In genomic region chr22:33770723-33771122, GRCh38 we compare ENCODE assay signal across 19 cellular contexts.
A peak's percentile ranks its signal among the peaks of the same experiment; 100 is the strongest.
DNase-seq lines count a peak whose midpoint lies in the region; ATAC-seq and TF ChIP-seq lines count a peak whose summit lies in the region.
"Had no signal": no experiment of that assay in that cellular context is flagged by ENCODE, and none has a peak within 500 bp of the region (broad histone marks: within the 10 kb centered on the region; RNA-seq: fewer than 3 reads in every experiment).

No MANE protein-coding gene starts in this region.

- no peak overlapping the region for H2AFZ ChIP-seq in neural progenitor cell (replicated peaks)

- H3K36me3 Mint-ChIP-seq in neural progenitor cell = peaks cover 6% of the 10 kb centered on the region
- H3K36me3 Mint-ChIP-seq: CD8-positive, alpha-beta T cell had no signal

- H3K9me3 ChIP-seq in right cardiac atrium (ENCODE audit: control insufficient read depth, low read length) (no peaks in the 10 kb centered on the region), heart right ventricle (no peaks in the 10 kb centered on the region), left ventricle myocardium inferior (replicated peaks) (no peaks in the 10 kb centered on the region), neural progenitor cell (ENCODE audit: low read depth) (no peaks in the 10 kb centered on the region)
- H3K9me3 ChIP-seq: BLaER1 treated with 17β-estradiol and CSF1 and Interleukin-3, amounts not matched to agents 10 nM and 100 nM; Caco-2 had no signal

- H3K4me3 ChIP-seq in right cardiac atrium (ENCODE audit: low read length) = no peak overlapping the region
- H3K4me3 ChIP-seq in heart right ventricle = no peak overlapping the region
- H3K4me3 ChIP-seq in left ventricle myocardium inferior = no peak overlapping the region
- no peak overlapping the region for H3K4me3 ChIP-seq in neural progenitor cell
- H3K4me3 ChIP-seq: BLaER1 treated with 17β-estradiol and CSF1 and Interleukin-3, amounts not matched to agents 10 nM and 100 nM had no signal

- no peak overlapping the region for H3K27ac Mint-ChIP-seq in neural progenitor cell
- H3K27ac Mint-ChIP-seq: B cell; CD4-positive, alpha-beta T cell; CD8-positive, alpha-beta T cell had no signal

- ATAC-seq in Right ventricle myocardium superior (ENCODE audit: poor library complexity) (peak; percentile 64), right cardiac atrium (no peak), heart right ventricle (peak in 5 of 8 donors; percentile 39 to 71 (median 64)), HG03432 (IDR thresholded peaks at IDR 0.05; ENCODE audit: unreplicated experiment) (no peak)
- ATAC-seq: CD8-positive, alpha-beta T cell had no signal

- H4K20me1 ChIP-seq in neural progenitor cell (ENCODE audit: low read depth) = peaks cover 16% of the 10 kb centered on the region

- H3K4me1 Mint-ChIP-seq in neural progenitor cell = peaks cover 16% of the 10 kb centered on the region

- intact Hi-C loops in Right ventricle myocardium superior (cut with DNase I) = loop anchor here (10.0 kb wide), 1 partner anchor 144 kb away; no protein-coding TSS in a partner anchor
- intact Hi-C loops in right cardiac atrium (cut with DNase I) = loop anchor here in 1 of 4 donors (10.0 kb wide), 1 partner anchor 344 kb away; no protein-coding TSS in a partner anchor
- intact Hi-C loops in heart right ventricle (cut with DNase I) = loop anchor here in 4 of 10 donors (10.0 kb wide), 1 partner anchor 144 kb away; no protein-coding TSS in a partner anchor
- intact Hi-C loops in left ventricle myocardium inferior (cut with micrococcal nuclease) = no loop called here

- DNase-seq in Right ventricle myocardium superior = no peak
- DNase-seq in right cardiac atrium = no peak
- no peak for DNase-seq in heart right ventricle
- DNase-seq in left ventricle myocardium inferior = no peak
- DNase-seq in neural progenitor cell (ENCODE audit: low spot score) = no peak
- DNase-seq in AG20443 (ENCODE audit: low spot score) = no peak
- DNase-seq: 8988T; ACHN; AML-193; Caco-2; Calu3; CD4-positive, alpha-beta T cell; CD8-positive, alpha-beta T cell; DMS79 treated with DMSO at 0.1 percent for 48 hours; GF-D8 had no signal

- no peak overlapping the region for H3K4me3 Mint-ChIP-seq in neural progenitor cell
- H3K4me3 Mint-ChIP-seq: B cell; CD4-positive, alpha-beta T cell; CD8-positive, alpha-beta T cell had no signal

- H3K4me1 ChIP-seq in right cardiac atrium (ENCODE audit: control insufficient read depth, insufficient read depth, low read length) = peaks cover 4% of the 10 kb centered on the region
- H3K4me1 ChIP-seq in heart right ventricle = peaks cover 0 to 64% (median 23%) of the 10 kb centered on the region in 9 donors
- peaks cover 73% of the 10 kb centered on the region for H3K4me1 ChIP-seq in left ventricle myocardium inferior
- peaks cover 22% of the 10 kb centered on the region for H3K4me1 ChIP-seq in neural progenitor cell
- H3K4me1 ChIP-seq: Caco-2 had no signal

- peak overlapping the region; percentile 45 for H3K4me2 ChIP-seq in neural progenitor cell

- H3K9ac ChIP-seq in neural progenitor cell = no peak overlapping the region
- H3K9ac ChIP-seq: BLaER1 treated with 17β-estradiol and CSF1 and Interleukin-3, amounts not matched to agents 10 nM and 100 nM had no signal

- H3K27me3 Mint-ChIP-seq in neural progenitor cell (ENCODE audit: insufficient read depth, low read depth) = peaks cover 4% of the 10 kb centered on the region
- H3K27me3 Mint-ChIP-seq: B cell; CD4-positive, alpha-beta T cell had no signal

- peaks cover 76% of the 10 kb centered on the region for H3K79me2 ChIP-seq in neural progenitor cell (ENCODE audit: low read depth)

- TF ChIP-seq CTCF in heart right ventricle (IDR thresholded peaks at IDR 0.05) = no peak
- no peak for TF ChIP-seq CTCF in left ventricle myocardium inferior (IDR thresholded peaks at IDR 0.05; ENCODE audit: borderline replicate concordance)
- no peak for TF ChIP-seq CTCF in neural progenitor cell (IDR thresholded peaks at IDR 0.05)

- H3K9me3 Mint-ChIP-seq in neural progenitor cell = peaks cover 4% of the 10 kb centered on the region
- H3K9me3 Mint-ChIP-seq: CD8-positive, alpha-beta T cell had no signal

- H3K27me3 ChIP-seq in right cardiac atrium (ENCODE audit: control insufficient read depth, insufficient read depth) (no peaks in the 10 kb centered on the region), heart right ventricle (no peaks in the 10 kb centered on the region), left ventricle myocardium inferior (ENCODE audit: low read depth) (no peaks in the 10 kb centered on the region), neural progenitor cell (no peaks in the 10 kb centered on the region)
- H3K27me3 ChIP-seq: BLaER1 treated with 17β-estradiol and CSF1 and Interleukin-3, amounts not matched to agents 10 nM and 100 nM had no signal

- H3K36me3 ChIP-seq in heart right ventricle = no peaks in the 10 kb centered on the region
- H3K36me3 ChIP-seq in left ventricle myocardium inferior = no peaks in the 10 kb centered on the region
- no peaks in the 10 kb centered on the region for H3K36me3 ChIP-seq in neural progenitor cell

- H3F3A ChIP-seq in neural progenitor cell (ENCODE audit: low read depth) = peaks cover 14% of the 10 kb centered on the region

- no peak overlapping the region for H3K27ac ChIP-seq in right cardiac atrium (ENCODE audit: low read length)
- peak overlapping the region in 4 of 10 donors; percentile 19 to 43 (median 28) for H3K27ac ChIP-seq in heart right ventricle
- peak overlapping the region; percentile 62 for H3K27ac ChIP-seq in left ventricle myocardium inferior (replicated peaks)
- H3K27ac ChIP-seq in neural progenitor cell = no peak overlapping the region
- H3K27ac ChIP-seq: BLaER1 treated with 17β-estradiol and CSF1 and Interleukin-3, amounts not matched to agents 10 nM and 100 nM; C4-2B had no signal

- WGBS in right cardiac atrium = 60% methylated on average over 3 of the region's 3 CpGs
- 39 to 60% methylated on average over 3 of the region's 3 CpGs for WGBS in heart right ventricle, 2 donors

Comparison
In these comparisons a context has a peak if more than half of its experiments do, and no peak if none do; other contexts are left out.
1. ATAC-seq: peak in Right ventricle myocardium superior (single experiment) and heart right ventricle (5 of 8); none in right cardiac atrium (0 of 2) and HG03432 (single experiment).